ENCODE assay signal across 12 cellular contexts in the genomic region with DNA sequence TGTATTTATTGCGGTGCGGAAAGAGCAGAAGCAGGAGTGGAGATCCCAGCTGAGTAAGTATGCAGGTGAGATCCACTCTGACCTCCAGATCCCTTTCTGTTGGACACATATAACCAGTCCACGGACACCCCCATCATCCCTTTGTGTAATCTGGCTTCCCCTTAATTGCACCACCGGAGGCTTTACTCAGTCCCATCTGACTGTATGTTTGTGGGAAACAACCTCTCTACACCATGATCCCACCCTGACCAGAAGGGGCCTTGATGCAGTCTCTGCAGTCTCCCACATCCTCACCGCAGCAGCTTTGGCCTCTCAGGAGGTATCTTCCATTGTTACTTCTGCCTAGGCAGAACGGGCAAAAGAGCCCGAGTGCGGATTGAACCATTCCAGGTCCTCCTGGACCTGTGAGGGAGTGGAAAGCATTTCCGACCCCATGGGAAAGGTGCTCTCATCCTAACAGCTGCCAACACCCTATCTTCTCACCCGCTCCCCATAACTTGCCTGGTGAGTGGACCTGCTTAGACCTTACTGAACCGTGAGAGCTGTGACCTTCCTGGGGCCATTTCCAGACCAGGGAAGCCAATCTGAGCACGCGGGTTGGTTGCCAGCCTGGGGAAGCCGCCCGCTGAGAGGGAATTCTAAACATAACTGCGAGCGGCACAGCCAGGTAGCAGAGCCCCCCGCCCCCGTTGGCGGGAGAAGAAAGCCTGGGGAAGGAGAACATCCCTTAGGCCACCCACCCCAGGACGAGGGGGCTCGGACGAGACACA. TPM values are rescaled to one million over a fixed set of nuclear protein-coding genes. Genes with fewer than 3 reads are reported as not detected.
DNase-seq lines count a peak whose midpoint lies in the region; ATAC-seq, FAIRE-seq and TF ChIP-seq lines count a peak whose summit lies in the region.
"Had no signal": no experiment of that assay in that cellular context is flagged by ENCODE, and none has a peak within 500 bp of the region (broad histone marks: within the 10 kb centered on the region; RNA-seq: fewer than 3 reads in every experiment).

No MANE protein-coding gene starts in this region.

- DNase-seq in AG04450 (ENCODE audit: low read depth, low spot score): no peak
- no peak for DNase-seq in activated naive CD8-positive, alpha-beta T cell treated with anti-CD3 and anti-CD28 coated beads for 36 hours
- no peak for DNase-seq in iPS DF 6.9 (ENCODE audit: low read depth, low spot score)
- DNase-seq in osteoblast (ENCODE audit: insufficient read length, low spot score, missing footprints): no peak
- no peak for DNase-seq in GM19238 (ENCODE audit: insufficient read length, low spot score)
- no peak for DNase-seq in frontal cortex (ENCODE audit: low spot score in 2 of 2)
- DNase-seq in NCI-H1105 (lab: John Stamatoyannopoulos, UW): no peak
- no peak for DNase-seq in stimulated activated naive B cell treated with anti-CD40 and anti-IgM and Interleukin-4, amounts not matched to agents 10 μg/mL and 1 μg/mL and 100 μg/mL, for 72 hours
- DNase-seq: NCI-H1694 had no signal

- H3K4me3 Mint-ChIP-seq in activated naive CD8-positive, alpha-beta T cell treated with anti-CD3 and anti-CD28 coated beads for 36 hours: peak overlapping the region; percentile 79
- peak overlapping the region in 1 of 2 donors; percentile 23 for H3K4me3 Mint-ChIP-seq in stimulated activated naive B cell treated with anti-CD40 and anti-IgM and Interleukin-4, amounts not matched to agents 10 μg/mL and 1 μg/mL and 100 μg/mL, for 72 hours

- H4K20me1 ChIP-seq in osteoblast (ENCODE audit: insufficient read depth, low read length): no peaks in the 10 kb centered on the region

- H3K9me3 ChIP-seq in AG04450 (ENCODE audit: control insufficient read depth, insufficient read depth, low read length): no peaks in the 10 kb centered on the region
- H3K9me3 ChIP-seq in iPS DF 6.9 (ENCODE audit: control insufficient read depth, insufficient read depth, low read length): no peaks in the 10 kb centered on the region
- H3K9me3 ChIP-seq in osteoblast (ENCODE audit: low read depth, low read length): no peaks in the 10 kb centered on the region

- peaks cover 54% of the 10 kb centered on the region for H3K27me3 Mint-ChIP-seq in activated naive CD8-positive, alpha-beta T cell treated with anti-CD3 and anti-CD28 coated beads for 36 hours
- H3K27me3 Mint-ChIP-seq in stimulated activated naive B cell treated with anti-CD40 and anti-IgM and Interleukin-4, amounts not matched to agents 10 μg/mL and 1 μg/mL and 100 μg/mL, for 72 hours: peaks cover 47 to 57% of the 10 kb centered on the region in 2 donors

- POLR2A ChIA-PET in AG04450 (lab: Yijun Ruan, JAX): interaction anchor here (0.6 kb wide), 1 partner anchor 26 kb away, joined by 4 read pairs; no protein-coding TSS in a partner anchor

- no peak for TF ChIP-seq CTCF in AG04450 (IDR thresholded peaks at IDR 0.05; ENCODE audit: low read depth, low read length)
- TF ChIP-seq CTCF in osteoblast (IDR thresholded peaks at IDR 0.05; ENCODE audit: extremely low read depth, low read depth, low read length): no peak

- H3K27ac Mint-ChIP-seq in activated naive CD8-positive, alpha-beta T cell treated with anti-CD3 and anti-CD28 coated beads for 36 hours: no peak overlapping the region
- no peak overlapping the region for H3K27ac Mint-ChIP-seq in stimulated activated naive B cell treated with anti-CD40 and anti-IgM and Interleukin-4, amounts not matched to agents 10 μg/mL and 1 μg/mL and 100 μg/mL, for 72 hours
- H3K27ac Mint-ChIP-seq: activated naive CD8-positive, alpha-beta T cell treated with anti-CD3 and anti-CD28 coated beads, Interleukin-2, amount 10 ng/mL, durations not matched to agents 7 days and 5 days; CD14-positive monocyte had no signal

- H3K79me2 ChIP-seq in osteoblast (ENCODE audit: insufficient read depth, low read length): no peaks in the 10 kb centered on the region

- peak overlapping the region; percentile 76 for H3K4me2 ChIP-seq in osteoblast (ENCODE audit: insufficient read depth, low read length)

- peaks cover 5% of the 10 kb centered on the region for H3K4me1 Mint-ChIP-seq in activated naive CD8-positive, alpha-beta T cell treated with anti-CD3 and anti-CD28 coated beads for 36 hours
- peaks cover 7 to 10% of the 10 kb centered on the region in 2 donors for H3K4me1 Mint-ChIP-seq in stimulated activated naive B cell treated with anti-CD40 and anti-IgM and Interleukin-4, amounts not matched to agents 10 μg/mL and 1 μg/mL and 100 μg/mL, for 72 hours

- H3K27me3 ChIP-seq in AG04450 (ENCODE audit: control insufficient read depth, insufficient read depth, low read length): peaks cover 9% of the 10 kb centered on the region
- H3K27me3 ChIP-seq in iPS DF 6.9 (ENCODE audit: control insufficient read depth, insufficient read depth, low read length): peaks cover 11% of the 10 kb centered on the region; the same call in 1 of the 2 replicates
- peaks cover 29% of the 10 kb centered on the region for H3K27me3 ChIP-seq in osteoblast (ENCODE audit: insufficient read depth, low read length)

- WGBS in iPS DF 6.9 (ENCODE audit: insufficient coverage, insufficient read length): no CpG with 5 or more reads among the region's 23 CpGs

- H3K36me3 ChIP-seq in iPS DF 6.9 (ENCODE audit: control insufficient read depth, insufficient read depth, low read length) (no peaks in the 10 kb centered on the region), osteoblast (ENCODE audit: insufficient read depth, low read length) (no peaks in the 10 kb centered on the region)

- no peak overlapping the region for H2AFZ ChIP-seq in osteoblast (ENCODE audit: low read length)

- no peaks in the 10 kb centered on the region for H3K36me3 Mint-ChIP-seq in activated naive CD8-positive, alpha-beta T cell treated with anti-CD3 and anti-CD28 coated beads for 36 hours
- H3K36me3 Mint-ChIP-seq in stimulated activated naive B cell treated with anti-CD40 and anti-IgM and Interleukin-4, amounts not matched to agents 10 μg/mL and 1 μg/mL and 100 μg/mL, for 72 hours: no peaks in the 10 kb centered on the region
- H3K36me3 Mint-ChIP-seq: activated naive CD8-positive, alpha-beta T cell treated with anti-CD3 and anti-CD28 coated beads, Interleukin-2, amount 10 ng/mL, durations not matched to agents 7 days and 5 days; CD14-positive monocyte had no signal

- CTCF ChIA-PET in AG04450 (lab: Charles Lee): no interaction called here

- H3K27ac ChIP-seq in AG04450 (ENCODE audit: low read depth, low read length): no peak overlapping the region
- no peak overlapping the region for H3K27ac ChIP-seq in iPS DF 6.9 (ENCODE audit: low read length)
- no peak overlapping the region for H3K27ac ChIP-seq in osteoblast (ENCODE audit: low read depth, low read length)

- H3K9me3 Mint-ChIP-seq in activated naive CD8-positive, alpha-beta T cell treated with anti-CD3 and anti-CD28 coated beads for 36 hours: no peaks in the 10 kb centered on the region
- no peaks in the 10 kb centered on the region for H3K9me3 Mint-ChIP-seq in stimulated activated naive B cell treated with anti-CD40 and anti-IgM and Interleukin-4, amounts not matched to agents 10 μg/mL and 1 μg/mL and 100 μg/mL, for 72 hours
- H3K9me3 Mint-ChIP-seq: activated naive CD8-positive, alpha-beta T cell treated with anti-CD3 and anti-CD28 coated beads, Interleukin-2, amount 10 ng/mL, durations not matched to agents 7 days and 5 days had no signal

- no peak for ATAC-seq in stimulated activated naive B cell treated with anti-CD40 and anti-IgM and Interleukin-4, amounts not matched to agents 10 μg/mL and 1 μg/mL and 100 μg/mL, for 72 hours (replicated peaks)

- H3K4me3 ChIP-seq in AG04450 (ENCODE audit: low read depth, low read length) (peak overlapping the region; percentile 63), iPS DF 6.9 (ENCODE audit: low read length) (peak overlapping the region; percentile 71; the same call in 1 of the 2 replicates), osteoblast (ENCODE audit: insufficient read depth, low read length) (peak overlapping the region; percentile 68)

- no peaks in the 10 kb centered on the region for H3K4me1 ChIP-seq in iPS DF 6.9 (ENCODE audit: control insufficient read depth, insufficient read depth, low read length)
- H3K4me1 ChIP-seq in osteoblast (ENCODE audit: insufficient read depth, low read length): peaks cover 6% of the 10 kb centered on the region

- FAIRE-seq in frontal cortex (lab: Jason Lieb, UNC): no peak

RNA-seq across cellular contexts. Expression of a gene that starts 1.1 kb away (rescaled TPM):
- polyA plus RNA-seq in AG04450 (2011; rRNA removed): 1.6 and 1.7 TPM in 2 replicates
- 1.0 and 1.4 TPM in 2 replicates for polyA minus RNA-seq in AG04450 (2011; rRNA and poly(A)+ RNA removed)
- total RNA-seq in activated naive CD8-positive, alpha-beta T cell treated with anti-CD3 and anti-CD28 coated beads for 36 hours: under 1 TPM in 1 of 2 experiments, not detected in 1; 0.08 TPM
- total RNA-seq in osteoblast: under 0.01 and 0.36 TPM in 2 replicates
- total RNA-seq in frontal cortex: under 0.01 TPM
- total RNA-seq: activated naive CD8-positive, alpha-beta T cell treated with anti-CD3 and anti-CD28 coated beads, Interleukin-2, amount 10 ng/mL, durations not matched to agents 7 days and 5 days; T-helper 1 cell treated with Interleukin-12 subunit alpha and Interleukin-12 subunit beta and Interleukin-4 antibody, amounts not matched to agents 30 ng/mL and 1 ng/mL, for 36 hours had no signal
